In genomic region chr1:153483776-153484175, GRCh38 we compare ENCODE assay signal across 13 cellular contexts.
DNase-seq lines count a peak whose midpoint lies in the region; ATAC-seq lines count a peak whose summit lies in the region.
"Had no signal": no experiment of that assay in that cellular context is flagged by ENCODE, and none has a peak within 500 bp of the region (broad histone marks: within the 10 kb centered on the region; RNA-seq: fewer than 3 reads in every experiment).

No MANE protein-coding gene starts in this region.

- DNase-seq in ELF-1 (ENCODE audit: low read depth, low spot score), result peak; percentile 64
- DNase-seq in NCI-H2029 (lab: John Stamatoyannopoulos, UW), result peak; percentile 75
- DNase-seq in NCI-H82 (lab: John Stamatoyannopoulos, UW), result peak; percentile 83
- peak; percentile 10 for DNase-seq in kidney tubule cell (ENCODE audit: low spot score)
- DNase-seq: activated effector memory CD4-positive, alpha-beta T cell treated with anti-CD3 and anti-CD28 coated beads, Interleukin-2, amount 50 U/mL, for 16 hours; aorta; MV-4-11; retina had no signal

- ATAC-seq in GM21423 (IDR thresholded peaks at IDR 0.05; ENCODE audit: unreplicated experiment) (no peak), GM21529 (IDR thresholded peaks at IDR 0.05; ENCODE audit: unreplicated experiment) (no peak), HG02588 (IDR thresholded peaks at IDR 0.05; ENCODE audit: unreplicated experiment) (no peak), GM18867 (IDR thresholded peaks at IDR 0.05; ENCODE audit: unreplicated experiment) (no peak)
- ATAC-seq: natural killer cell treated with Interleukin-12 subunit alpha and Interleukin-12 subunit beta and Interleukin-15 and Interleukin-18, amount 100 ng/mL, for 72 hours had no signal

Comparison
In these comparisons a context has a peak if more than half of its experiments do, and no peak if none do; other contexts are left out.
1. DNase-seq: peak in every context shown above with its lines; median percentile 83 in NCI-H82; 75 in NCI-H2029; 64 in ELF-1; 10 in kidney tubule cell.